ENCODE assay signal across 8 cellular contexts in genomic region chr10:110067960-110068770, GRCh38.
DNase-seq lines count a peak whose midpoint lies in the region; ATAC-seq and TF ChIP-seq lines count a peak whose summit lies in the region.

No MANE protein-coding gene starts in this region.

- H3K79me2 ChIP-seq in ACC112 (ENCODE audit: control insufficient read depth, insufficient read depth, low read length, unreplicated experiment), result peaks cover 38% of the 10 kb centered on the region

- H3K36me3 ChIP-seq in ACC112 (ENCODE audit: insufficient read depth, low read length) (no peaks in the 10 kb centered on the region), tibial artery (no peaks in the 10 kb centered on the region)

- no peak for TF ChIP-seq CTCF in fibroblast of villous mesenchyme (IDR thresholded peaks at IDR 0.05; ENCODE audit: insufficient read depth, low read depth, low read length)
- no peak for TF ChIP-seq CTCF in tibial artery (IDR thresholded peaks at IDR 0.05)

- ATAC-seq in GM18909 (IDR thresholded peaks at IDR 0.05; ENCODE audit: poor library complexity, unreplicated experiment) (peak; percentile 54), HG03103 (IDR thresholded peaks at IDR 0.05; ENCODE audit: low read depth, unreplicated experiment) (peak; percentile 49)
- ATAC-seq in stimulated activated effector memory CD8-positive, alpha-beta T cell treated with anti-CD3 and anti-CD28 coated beads, Interleukin-12 subunit alpha, Interleukin-12 subunit beta, amount 100 ng/mL, for 72 hours, result peak; percentile 92

- no peaks in the 10 kb centered on the region for H3K9me3 ChIP-seq in tibial artery

- H3K27me3 ChIP-seq in ACC112 (ENCODE audit: insufficient read depth, low read length), result no peaks in the 10 kb centered on the region
- H3K27me3 ChIP-seq in tibial artery, result no peaks in the 10 kb centered on the region

- H3K27ac ChIP-seq in ACC112 (ENCODE audit: low read depth, low read length) (peak overlapping the region; percentile 17; the same call in 1 of the 2 replicates), tibial artery (peak overlapping the region in 1 of 2 donors; percentile 2)

- intact Hi-C loops in tibial artery (cut with DNase I; ENCODE audit: low total_unique reads), result no loop called here

- peaks cover 19% of the 10 kb centered on the region for H3K4me1 ChIP-seq in ACC112 (ENCODE audit: control insufficient read depth, insufficient read depth, low read length, unreplicated experiment)
- H3K4me1 ChIP-seq in tibial artery, result peaks cover 0 to 30% (median 4%) of the 10 kb centered on the region in 4 donors

- peak; percentile 69 for DNase-seq in T-helper 2 cell treated with Interferon-gamma antibody and Interleukin-4, amounts not matched to agents 5 μg/mL and 100 μg/mL, for 36 hours (ENCODE audit: low spot score)
- DNase-seq in fibroblast of villous mesenchyme (ENCODE audit: low read depth), result peak; percentile 23
- peak in 1 of 2 donors; percentile 74 for DNase-seq in stimulated activated effector memory CD8-positive, alpha-beta T cell treated with anti-CD3 and anti-CD28 coated beads, Interleukin-12 subunit alpha, Interleukin-12 subunit beta, amount 100 ng/mL, for 72 hours (ENCODE audit: low spot score in 2 of 2)
- DNase-seq in tibial artery, result no peak
- DNase-seq in COLO829 (ENCODE audit: low spot score), result no peak

- H2AFZ ChIP-seq in ACC112 (ENCODE audit: low read length, unreplicated experiment), result no peak overlapping the region

- H3K4me1 Mint-ChIP-seq in T-helper 2 cell treated with Interferon-gamma antibody and Interleukin-4, amounts not matched to agents 5 μg/mL and 100 μg/mL, for 36 hours (ENCODE audit: low read depth), result peaks cover 74% of the 10 kb centered on the region
- H3K4me1 Mint-ChIP-seq in stimulated activated effector memory CD8-positive, alpha-beta T cell treated with anti-CD3 and anti-CD28 coated beads, Interleukin-12 subunit alpha, Interleukin-12 subunit beta, amount 100 ng/mL, for 72 hours, result peaks cover 67% of the 10 kb centered on the region

- no peaks in the 10 kb centered on the region for H3K9me3 Mint-ChIP-seq in T-helper 2 cell treated with Interferon-gamma antibody and Interleukin-4, amounts not matched to agents 5 μg/mL and 100 μg/mL, for 36 hours
- H3K9me3 Mint-ChIP-seq in stimulated activated effector memory CD8-positive, alpha-beta T cell treated with anti-CD3 and anti-CD28 coated beads, Interleukin-12 subunit alpha, Interleukin-12 subunit beta, amount 100 ng/mL, for 72 hours, result no peaks in the 10 kb centered on the region

- H3K4me3 Mint-ChIP-seq in T-helper 2 cell treated with Interferon-gamma antibody and Interleukin-4, amounts not matched to agents 5 μg/mL and 100 μg/mL, for 36 hours, result peak overlapping the region; percentile 59
- peak overlapping the region; percentile 57 for H3K4me3 Mint-ChIP-seq in stimulated activated effector memory CD8-positive, alpha-beta T cell treated with anti-CD3 and anti-CD28 coated beads, Interleukin-12 subunit alpha, Interleukin-12 subunit beta, amount 100 ng/mL, for 72 hours

- H3K27me3 Mint-ChIP-seq in T-helper 2 cell treated with Interferon-gamma antibody and Interleukin-4, amounts not matched to agents 5 μg/mL and 100 μg/mL, for 36 hours (ENCODE audit: low read depth), result no peaks in the 10 kb centered on the region

- H3K36me3 Mint-ChIP-seq in T-helper 2 cell treated with Interferon-gamma antibody and Interleukin-4, amounts not matched to agents 5 μg/mL and 100 μg/mL, for 36 hours (ENCODE audit: low read depth), result peaks cover 14% of the 10 kb centered on the region
- H3K36me3 Mint-ChIP-seq in stimulated activated effector memory CD8-positive, alpha-beta T cell treated with anti-CD3 and anti-CD28 coated beads, Interleukin-12 subunit alpha, Interleukin-12 subunit beta, amount 100 ng/mL, for 72 hours, result no peaks in the 10 kb centered on the region

- H3K27ac Mint-ChIP-seq in T-helper 2 cell treated with Interferon-gamma antibody and Interleukin-4, amounts not matched to agents 5 μg/mL and 100 μg/mL, for 36 hours, result peak overlapping the region; percentile 95
- H3K27ac Mint-ChIP-seq in stimulated activated effector memory CD8-positive, alpha-beta T cell treated with anti-CD3 and anti-CD28 coated beads, Interleukin-12 subunit alpha, Interleukin-12 subunit beta, amount 100 ng/mL, for 72 hours, result peak overlapping the region; percentile 71

- H3K4me3 ChIP-seq in ACC112 (ENCODE audit: low read depth, low read length) (peak overlapping the region; percentile 17; the same call in 1 of the 2 replicates), fibroblast of villous mesenchyme (ENCODE audit: low read depth, low read length) (no peak overlapping the region), tibial artery (no peak overlapping the region)

Comparison
In these comparisons a context has a peak if more than half of its experiments do, and no peak if none do; other contexts are left out.
1. DNase-seq: peak in T-helper 2 cell treated with Interferon-gamma antibody and Interleukin-4, amounts not matched to agents 5 μg/mL and 100 μg/mL, for 36 hours (single experiment) and fibroblast of villous mesenchyme (single experiment); none in tibial artery (0 of 2) and COLO829 (single experiment).
2. Peak in every context shown above with its lines, with median percentiles within 50 percentile points of each other: ATAC-seq.